Comparison of ENCODE assay signal across 26 cellular contexts in the genomic region with DNA sequence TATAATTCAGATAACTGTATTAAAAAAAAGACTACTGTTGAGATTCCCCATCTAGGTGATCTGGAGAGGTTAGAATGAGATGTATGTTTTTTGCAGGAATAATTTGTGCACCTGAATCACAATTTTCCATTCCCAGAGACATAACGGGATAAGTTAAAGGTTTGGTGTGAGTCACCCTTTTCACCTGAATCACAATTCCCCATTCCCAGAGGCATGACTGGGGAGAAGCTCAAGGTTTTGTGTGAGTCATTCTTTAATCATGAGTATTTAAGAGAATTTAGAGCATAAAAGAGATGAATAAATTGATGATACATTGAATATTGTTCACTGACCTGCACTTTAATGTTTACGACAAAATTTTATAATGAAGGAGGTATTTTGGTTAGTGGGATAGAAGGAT. TPM values are rescaled to one million over a fixed set of nuclear protein-coding genes. Genes with fewer than 3 reads are reported as not detected.
"Had no signal": no experiment of that assay in that cellular context is flagged by ENCODE, and none has a peak within 500 bp of the region (broad histone marks: within the 10 kb centered on the region; RNA-seq: fewer than 3 reads in every experiment).

No MANE protein-coding gene starts in this region.

- H3K27me3 Mint-ChIP-seq: activated CD4-positive, alpha-beta T cell treated with anti-CD3 and anti-CD28 coated beads, Interleukin-2, amount 10 ng/mL, durations not matched to agents 24 days and 14 days had no signal

- H3K4me3 Mint-ChIP-seq: activated B cell treated with CpG ODN at 0.5 μM for 24 hours; activated CD4-positive, alpha-beta T cell treated with anti-CD3 and anti-CD28 coated beads, Interleukin-2, amount 10 ng/mL, durations not matched to agents 24 days and 14 days; activated CD8-positive, alpha-beta T cell treated with anti-CD3 and anti-CD28 coated beads for 36 hours; activated naive CD4-positive, alpha-beta T cell treated with anti-CD3 and anti-CD28 coated beads, Interleukin-2, amount 10 ng/mL, durations not matched to agents 7 days and 5 days; activated naive CD8-positive, alpha-beta T cell treated with anti-CD3 and anti-CD28 coated beads for 36 hours; activated T-cell treated with anti-CD3 and anti-CD28 coated beads, Interleukin-2, amount 50 U/mL, for 72 hours; central memory CD8-positive, alpha-beta T cell; T-cell had no signal

- H3K27ac ChIP-seq: KMS-11, SK-N-MC had no signal

- H3K36me3 Mint-ChIP-seq: activated naive CD4-positive, alpha-beta T cell treated with anti-CD3 and anti-CD28 coated beads, Interleukin-2, amount 10 ng/mL, durations not matched to agents 7 days and 5 days; activated naive CD8-positive, alpha-beta T cell treated with anti-CD3 and anti-CD28 coated beads for 36 hours; T-cell had no signal

- DNase-seq: activated B cell treated with CpG ODN at 0.5 μM for 24 hours; activated CD4-positive, alpha-beta T cell treated with anti-CD3 and anti-CD28 coated beads for 1 hour; activated CD4-positive, alpha-beta T cell treated with anti-CD3 and anti-CD28 coated beads, Interleukin-2, amount 10 ng/mL, durations not matched to agents 24 days and 14 days; activated CD8-positive, alpha-beta memory T cell treated with anti-CD3 and anti-CD28 coated beads, Interleukin-2, amount 50 U/mL, for 4 hours; activated CD8-positive, alpha-beta T cell treated with anti-CD3 and anti-CD28 coated beads for 36 hours; activated gamma-delta T cell treated with Interleukin-2 at 50 U/mL for 16 hours; activated naive CD4-positive, alpha-beta T cell treated with anti-CD3 and anti-CD28 coated beads, Interleukin-2, amount 10 ng/mL, durations not matched to agents 7 days and 5 days; activated naive CD8-positive, alpha-beta T cell treated with anti-CD3 and anti-CD28 coated beads for 36 hours; activated T-cell treated with anti-CD3 and anti-CD28 coated beads, Interleukin-2, amount 50 U/mL, for 72 hours; aorta; MM.1S; NCI-H1105; NCI-H1436; NCI-H1694 treated with DMSO at 0.1 percent for 48 hours; NCI-H2029 treated with DMSO at 0.1 percent for 48 hours; NCI-H510A treated with DMSO at 0.1 percent for 48 hours; NCI-H69; NK-92 treated with Interleukin-12 subunit alpha and Interleukin-12 subunit beta, amount 100 ng/mL, for 24 hours; T-cell; T-helper 2 cell; T1000 had no signal

- H3K4me2 ChIP-seq: KMS-11 had no signal

- ATAC-seq: activated CD8-positive, alpha-beta T cell treated with anti-CD3 and anti-CD28 coated beads for 36 hours; activated T-cell treated with anti-CD3 and anti-CD28 coated beads, Interleukin-2, amount 50 U/mL, for 72 hours; Right ventricle myocardium inferior; T-cell had no signal

- H3K9me3 Mint-ChIP-seq: activated B cell treated with CpG ODN at 0.5 μM for 24 hours; activated CD4-positive, alpha-beta T cell treated with anti-CD3 and anti-CD28 coated beads, Interleukin-2, amount 10 ng/mL, durations not matched to agents 24 days and 14 days; activated CD8-positive, alpha-beta T cell treated with anti-CD3 and anti-CD28 coated beads for 36 hours; activated naive CD4-positive, alpha-beta T cell treated with anti-CD3 and anti-CD28 coated beads, Interleukin-2, amount 10 ng/mL, durations not matched to agents 7 days and 5 days; activated naive CD8-positive, alpha-beta T cell treated with anti-CD3 and anti-CD28 coated beads for 36 hours; activated T-helper 2 cell treated with anti-CD3 and anti-CD28 coated beads, Interferon-gamma antibody, Interleukin-2, Interleukin-4, amounts not matched to agents 10 μg/mL and 5 μg/mL and 100 μg/mL, durations not matched to agents 14 hours and 24 hours and 36 hours; central memory CD8-positive, alpha-beta T cell had no signal

- H3K9ac ChIP-seq: KMS-11 had no signal

- H3K4me3 ChIP-seq: SK-N-MC had no signal

- H3K27ac Mint-ChIP-seq: activated B cell treated with CpG ODN at 0.5 μM for 24 hours; activated CD4-positive, alpha-beta T cell treated with anti-CD3 and anti-CD28 coated beads, Interleukin-2, amount 10 ng/mL, durations not matched to agents 24 days and 14 days; activated CD8-positive, alpha-beta T cell treated with anti-CD3 and anti-CD28 coated beads for 36 hours; activated naive CD4-positive, alpha-beta T cell treated with anti-CD3 and anti-CD28 coated beads, Interleukin-2, amount 10 ng/mL, durations not matched to agents 7 days and 5 days; activated naive CD8-positive, alpha-beta T cell treated with anti-CD3 and anti-CD28 coated beads for 36 hours; activated T-cell treated with anti-CD3 and anti-CD28 coated beads, Interleukin-2, amount 50 U/mL, for 72 hours; activated T-helper 2 cell treated with anti-CD3 and anti-CD28 coated beads, Interferon-gamma antibody, Interleukin-2, Interleukin-4, amounts not matched to agents 10 μg/mL and 5 μg/mL and 100 μg/mL, durations not matched to agents 14 hours and 24 hours and 36 hours; T-cell had no signal

- H3K4me1 Mint-ChIP-seq: activated CD4-positive, alpha-beta T cell treated with anti-CD3 and anti-CD28 coated beads, Interleukin-2, amount 10 ng/mL, durations not matched to agents 24 days and 14 days; activated naive CD4-positive, alpha-beta T cell treated with anti-CD3 and anti-CD28 coated beads, Interleukin-2, amount 10 ng/mL, durations not matched to agents 7 days and 5 days; activated naive CD8-positive, alpha-beta T cell treated with anti-CD3 and anti-CD28 coated beads for 36 hours; central memory CD8-positive, alpha-beta T cell; T-cell had no signal

RNA-seq across cellular contexts. Expression of a gene that starts 9.0 kb away (rescaled TPM):
- total RNA-seq: activated B cell treated with CpG ODN at 0.5 μM for 24 hours; activated CD4-positive, alpha-beta T cell treated with anti-CD3 and anti-CD28 coated beads, Interleukin-2, amount 10 ng/mL, durations not matched to agents 24 days and 14 days; activated CD8-positive, alpha-beta T cell treated with anti-CD3 and anti-CD28 coated beads for 36 hours; activated naive CD8-positive, alpha-beta T cell treated with anti-CD3 and anti-CD28 coated beads for 36 hours; activated T-cell treated with anti-CD3 and anti-CD28 coated beads, Interleukin-2, amount 50 U/mL, for 72 hours; activated T-helper 2 cell treated with anti-CD3 and anti-CD28 coated beads, Interferon-gamma antibody, Interleukin-2, Interleukin-4, amounts not matched to agents 10 μg/mL and 5 μg/mL and 100 μg/mL, durations not matched to agents 14 hours and 24 hours and 36 hours; aorta; Right ventricle myocardium inferior; T-cell had no signal

RNA-seq across cellular contexts. Expression of a gene that starts 9.0 kb away (rescaled TPM):
- total RNA-seq: activated B cell treated with CpG ODN at 0.5 μM for 24 hours; activated CD4-positive, alpha-beta T cell treated with anti-CD3 and anti-CD28 coated beads, Interleukin-2, amount 10 ng/mL, durations not matched to agents 24 days and 14 days; activated CD8-positive, alpha-beta T cell treated with anti-CD3 and anti-CD28 coated beads for 36 hours; activated naive CD8-positive, alpha-beta T cell treated with anti-CD3 and anti-CD28 coated beads for 36 hours; activated T-cell treated with anti-CD3 and anti-CD28 coated beads, Interleukin-2, amount 50 U/mL, for 72 hours; activated T-helper 2 cell treated with anti-CD3 and anti-CD28 coated beads, Interferon-gamma antibody, Interleukin-2, Interleukin-4, amounts not matched to agents 10 μg/mL and 5 μg/mL and 100 μg/mL, durations not matched to agents 14 hours and 24 hours and 36 hours; aorta; Right ventricle myocardium inferior; T-cell had no signal

RNA-seq across cellular contexts. Expression of a gene that starts 22.7 kb away (rescaled TPM):
- total RNA-seq: activated B cell treated with CpG ODN at 0.5 μM for 24 hours; activated CD4-positive, alpha-beta T cell treated with anti-CD3 and anti-CD28 coated beads, Interleukin-2, amount 10 ng/mL, durations not matched to agents 24 days and 14 days; activated CD8-positive, alpha-beta T cell treated with anti-CD3 and anti-CD28 coated beads for 36 hours; activated naive CD8-positive, alpha-beta T cell treated with anti-CD3 and anti-CD28 coated beads for 36 hours; activated T-cell treated with anti-CD3 and anti-CD28 coated beads, Interleukin-2, amount 50 U/mL, for 72 hours; activated T-helper 2 cell treated with anti-CD3 and anti-CD28 coated beads, Interferon-gamma antibody, Interleukin-2, Interleukin-4, amounts not matched to agents 10 μg/mL and 5 μg/mL and 100 μg/mL, durations not matched to agents 14 hours and 24 hours and 36 hours; aorta; Right ventricle myocardium inferior; T-cell had no signal

RNA-seq across cellular contexts. Expression of a gene that starts 59.9 kb away (rescaled TPM):
- total RNA-seq: activated B cell treated with CpG ODN at 0.5 μM for 24 hours; activated CD4-positive, alpha-beta T cell treated with anti-CD3 and anti-CD28 coated beads, Interleukin-2, amount 10 ng/mL, durations not matched to agents 24 days and 14 days; activated CD8-positive, alpha-beta T cell treated with anti-CD3 and anti-CD28 coated beads for 36 hours; activated naive CD8-positive, alpha-beta T cell treated with anti-CD3 and anti-CD28 coated beads for 36 hours; activated T-cell treated with anti-CD3 and anti-CD28 coated beads, Interleukin-2, amount 50 U/mL, for 72 hours; activated T-helper 2 cell treated with anti-CD3 and anti-CD28 coated beads, Interferon-gamma antibody, Interleukin-2, Interleukin-4, amounts not matched to agents 10 μg/mL and 5 μg/mL and 100 μg/mL, durations not matched to agents 14 hours and 24 hours and 36 hours; aorta; Right ventricle myocardium inferior; T-cell had no signal
